Comparison of ENCODE assay signal across 8 cellular contexts in the genomic region with DNA sequence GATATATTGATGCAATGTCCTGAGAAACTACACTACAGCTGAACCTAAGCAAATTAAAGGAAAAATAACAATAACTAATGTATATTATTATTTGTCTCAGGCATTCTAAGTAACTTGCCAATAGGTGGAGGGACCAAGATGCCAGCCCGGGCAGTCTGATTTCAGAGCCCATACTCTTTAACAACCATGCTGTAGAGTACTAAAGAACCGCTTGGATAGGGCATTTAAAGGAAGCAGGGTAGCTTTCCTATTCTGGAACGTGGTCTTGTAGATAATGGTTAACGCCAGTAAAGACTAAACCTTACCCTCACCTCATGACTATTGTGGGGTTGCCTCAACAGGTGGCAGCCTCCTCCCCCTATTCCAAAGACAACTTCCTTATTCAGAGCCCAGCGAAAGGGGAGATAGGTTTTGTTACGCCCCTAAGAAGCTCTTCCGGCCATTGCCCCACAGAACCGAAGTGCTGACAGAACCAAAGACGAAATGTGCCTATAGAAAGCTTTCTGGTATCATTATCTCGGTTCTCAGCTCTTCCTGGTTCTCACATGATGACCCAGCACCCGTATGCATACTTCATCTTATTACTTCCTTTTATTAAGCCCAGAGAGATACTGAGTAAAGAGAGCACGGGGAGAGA. TPM values are rescaled to one million over a fixed set of nuclear protein-coding genes. Genes with fewer than 3 reads are reported as not detected.
A peak's percentile ranks its signal among the peaks of the same experiment; 100 is the strongest.
DNase-seq lines count a peak whose midpoint lies in the region; ATAC-seq lines count a peak whose summit lies in the region.

No MANE protein-coding gene starts in this region.

- H3K27me3 ChIP-seq in duodenal mucosa (ENCODE audit: control insufficient read depth in 1 of 2, insufficient read depth in 2 of 2, low read length in 2 of 2): no peaks in the 10 kb centered on the region

- peak overlapping the region; percentile 92 to 100 for H3K4me3 Mint-ChIP-seq in stimulated activated naive B cell treated with anti-CD40 and anti-IgM and Interleukin-4, amounts not matched to agents 10 μg/mL and 1 μg/mL and 100 μg/mL, for 72 hours

- H3K4me3 ChIP-seq in duodenal mucosa (ENCODE audit: low read depth in 1 of 2, low read length in 2 of 2): peak overlapping the region; percentile 77 to 86

- H3K36me3 ChIP-seq in duodenal mucosa (ENCODE audit: control insufficient read depth in 1 of 2, insufficient read depth in 2 of 2, low read length in 2 of 2): no peaks in the 10 kb centered on the region

- peak; percentile 12 for DNase-seq in NK-92 treated with Interleukin-12 subunit alpha and Interleukin-12 subunit beta, amount 100 ng/mL, for 24 hours (lab: John Stamatoyannopoulos, UW)
- DNase-seq in NK-92 (lab: John Stamatoyannopoulos, UW; ENCODE audit: unreplicated experiment) (no peak), NCI-H146 treated with DMSO at 0.1 percent for 48 hours (lab: John Stamatoyannopoulos, UW; ENCODE audit: unreplicated experiment) (peak; percentile 74), lung microvascular endothelial cell (ENCODE audit: low read depth in 2 of 2) (peak; percentile 48 to 56)
- DNase-seq in stimulated activated naive B cell treated with anti-CD40 and anti-IgM and Interleukin-4, amounts not matched to agents 10 μg/mL and 1 μg/mL and 100 μg/mL, for 72 hours: peak; percentile 39

- peaks cover 19 to 21% of the 10 kb centered on the region in 2 donors for H3K4me1 Mint-ChIP-seq in stimulated activated naive B cell treated with anti-CD40 and anti-IgM and Interleukin-4, amounts not matched to agents 10 μg/mL and 1 μg/mL and 100 μg/mL, for 72 hours

- H3K9me3 Mint-ChIP-seq in stimulated activated naive B cell treated with anti-CD40 and anti-IgM and Interleukin-4, amounts not matched to agents 10 μg/mL and 1 μg/mL and 100 μg/mL, for 72 hours: no peaks in the 10 kb centered on the region

- peaks cover 0 to 8% of the 10 kb centered on the region in 2 donors for H3K36me3 Mint-ChIP-seq in stimulated activated naive B cell treated with anti-CD40 and anti-IgM and Interleukin-4, amounts not matched to agents 10 μg/mL and 1 μg/mL and 100 μg/mL, for 72 hours

- peak overlapping the region; percentile 84 to 89 for H3K9ac ChIP-seq in duodenal mucosa (ENCODE audit: low read depth in 1 of 2, low read length in 2 of 2)

- peak overlapping the region; percentile 100 for H3K27ac Mint-ChIP-seq in stimulated activated naive B cell treated with anti-CD40 and anti-IgM and Interleukin-4, amounts not matched to agents 10 μg/mL and 1 μg/mL and 100 μg/mL, for 72 hours

- peak; percentile 39 for ATAC-seq in HG02852 (IDR thresholded peaks at IDR 0.05; ENCODE audit: unreplicated experiment)
- ATAC-seq in activated CD4-positive, CD25-positive, alpha-beta regulatory T cell treated with anti-CD3 and anti-CD28 coated beads, Interleukin-2, amount 50 U/mL, for 24 hours: peak; percentile 18 to 21
- peak; percentile 54 to 58 for ATAC-seq in stimulated activated naive B cell treated with anti-CD40 and anti-IgM and Interleukin-4, amounts not matched to agents 10 μg/mL and 1 μg/mL and 100 μg/mL, for 72 hours (replicated peaks)

- no peaks in the 10 kb centered on the region for H3K27me3 Mint-ChIP-seq in stimulated activated naive B cell treated with anti-CD40 and anti-IgM and Interleukin-4, amounts not matched to agents 10 μg/mL and 1 μg/mL and 100 μg/mL, for 72 hours

- H3K27ac ChIP-seq in duodenal mucosa (ENCODE audit: low read depth, low read length): peak overlapping the region; percentile 86

- H3K4me1 ChIP-seq in duodenal mucosa (ENCODE audit: control insufficient read depth in 1 of 2, insufficient read depth in 2 of 2, low read length in 2 of 2): peaks cover 29 to 32% of the 10 kb centered on the region in 2 donors

- no peaks in the 10 kb centered on the region for H3K9me3 ChIP-seq in duodenal mucosa (ENCODE audit: control insufficient read depth in 1 of 2, low read length in 2 of 2)

RNA-seq across cellular contexts. Expression of a gene that starts 0.7 kb away (rescaled TPM):
- 7.5 and 7.8 TPM in 2 replicates for total RNA-seq in lung microvascular endothelial cell
